In the genomic region with DNA sequence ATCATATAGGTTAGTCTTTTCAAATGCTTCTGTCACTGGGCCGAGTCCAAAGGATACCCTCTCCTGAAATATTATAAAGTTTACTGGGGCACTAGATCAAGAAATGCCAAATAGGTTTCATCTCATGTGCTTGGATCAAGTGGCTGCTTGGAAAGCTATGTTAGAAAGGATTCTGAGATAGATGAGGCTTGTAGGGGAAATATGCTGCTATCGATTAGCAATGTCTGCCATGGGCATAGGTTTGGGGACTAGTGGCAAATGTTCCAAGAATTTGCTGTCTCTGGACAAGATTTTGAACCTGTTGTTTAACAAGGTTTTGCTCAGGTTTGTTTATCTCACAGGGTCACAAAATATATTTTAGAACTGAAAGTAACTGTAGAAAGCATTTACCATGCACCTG, we compare ENCODE assay signal across 2 cellular contexts.
TF ChIP-seq lines count a peak whose summit lies in the region.

No MANE protein-coding gene starts in this region.

TF ChIP-seq in HEK293, 187 proteins besides CTCF, POLR2A, EP300 and RAD21 (continued from another document):
- TF ChIP-seq, protein P1, sequence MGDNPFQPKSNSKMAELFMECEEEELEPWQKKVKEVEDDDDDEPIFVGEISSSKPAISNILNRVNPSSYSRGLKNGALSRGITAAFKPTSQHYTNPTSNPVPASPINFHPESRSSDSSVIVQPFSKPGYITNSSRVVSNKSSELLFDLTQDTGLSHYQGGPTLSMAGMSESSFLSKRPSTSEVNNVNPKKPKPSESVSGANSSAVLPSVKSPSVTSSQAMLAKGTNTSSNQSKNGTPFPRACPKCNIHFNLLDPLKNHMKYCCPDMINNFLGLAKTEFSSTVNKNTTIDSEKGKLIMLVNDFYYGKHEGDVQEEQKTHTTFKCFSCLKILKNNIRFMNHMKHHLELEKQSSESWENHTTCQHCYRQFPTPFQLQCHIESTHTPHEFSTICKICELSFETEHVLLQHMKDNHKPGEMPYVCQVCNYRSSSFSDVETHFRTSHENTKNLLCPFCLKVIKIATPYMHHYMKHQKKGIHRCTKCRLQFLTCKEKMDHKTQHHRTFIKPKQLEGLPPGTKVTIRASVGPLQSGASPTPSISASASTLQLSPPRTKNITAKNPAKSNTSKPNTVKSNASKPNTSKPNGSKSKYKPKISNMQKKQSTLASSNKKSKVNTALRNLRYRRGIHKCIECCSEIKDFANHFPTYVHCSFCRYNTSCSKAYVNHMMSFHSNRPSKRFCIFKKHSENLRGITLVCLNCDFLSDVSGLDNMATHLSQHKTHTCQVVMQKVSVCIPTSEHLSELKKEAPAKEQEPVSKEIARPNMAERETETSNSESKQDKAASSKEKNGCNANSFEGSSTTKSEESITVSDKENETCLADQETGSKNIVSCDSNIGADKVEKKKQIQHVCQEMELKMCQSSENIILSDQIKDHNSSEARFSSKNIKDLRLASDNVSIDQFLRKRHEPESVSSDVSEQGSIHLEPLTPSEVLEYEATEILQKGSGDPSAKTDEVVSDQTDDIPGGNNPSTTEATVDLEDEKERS (tag by site-specific recombination; IDR thresholded peaks at IDR 0.05) = no peak
- TF ChIP-seq ZNF549 (tag by site-specific recombination; IDR thresholded peaks at IDR 0.05) = no peak
- TF ChIP-seq ZNF518A (tag by site-specific recombination; conservative IDR thresholded peaks at IDR 0.05; ENCODE audit: low read depth) = no peak
- peak; percentile 82; the same call in 1 of the 2 replicates for TF ChIP-seq ZNF23 (tag by site-specific recombination; IDR thresholded peaks at IDR 0.05; ENCODE audit: borderline replicate concordance)
- TF ChIP-seq KLF8 (tag by site-specific recombination; IDR thresholded peaks at IDR 0.05) = no peak
- no peak for TF ChIP-seq ZNF398 (tag by site-specific recombination; IDR thresholded peaks at IDR 0.05)
TF ChIP-seq in HEK293: peak in this region for 2.

TF ChIP-seq in K562, 482 proteins besides CTCF, POLR2A, EP300 and RAD21 (continued from another document):
- no peak for TF ChIP-seq MCM5 (IDR thresholded peaks at IDR 0.05; ENCODE audit: low read depth)
- no peak for TF ChIP-seq NCOA4 (IDR thresholded peaks at IDR 0.05; ENCODE audit: partially characterized antibody)
- no peak for TF ChIP-seq NCOA2 (IDR thresholded peaks at IDR 0.05; ENCODE audit: partially characterized antibody in 2 of 2)
- TF ChIP-seq ZMIZ1 (IDR thresholded peaks at IDR 0.05; ENCODE audit: low read depth in 2 of 2, low read length in 2 of 2) = 0 out of 4 replicates have a peak, but pooled peaks of 1 of the 2 experiments have one; percentile 42
- no peak for TF ChIP-seq PTRF (tag; IDR thresholded peaks at IDR 0.05)
